ENCODE assay signal across 8 cellular contexts in genomic region chr19:57803265-57803593, GRCh38. TPM values are rescaled to one million over a fixed set of nuclear protein-coding genes. Genes with fewer than 3 reads are reported as not detected.
DNase-seq lines count a peak whose midpoint lies in the region; ATAC-seq, FAIRE-seq and TF ChIP-seq lines count a peak whose summit lies in the region.

No MANE protein-coding gene starts in this region.

- no peak for TF ChIP-seq POLR2A in upper lobe of left lung (IDR thresholded peaks at IDR 0.05)

- ATAC-seq in upper lobe of left lung (ENCODE audit: low FRiP score in 2 of 2) (no peak), HG03045 (IDR thresholded peaks at IDR 0.05; ENCODE audit: unreplicated experiment) (no peak)

- H3K36me3 ChIP-seq in mesodermal cell (ENCODE audit: control insufficient read depth, insufficient read depth, low read length) (peaks cover 32% of the 10 kb centered on the region), upper lobe of left lung (peaks cover 3 to 20% (median 6%) of the 10 kb centered on the region in 4 donors)

- CTCF ChIA-PET in activated naive CD4-positive, alpha-beta T cell treated with anti-CD3 and anti-CD28 coated beads, Interleukin-2, amount 10 ng/mL, durations not matched to agents 7 days and 5 days (lab: Charles Lee), result no interaction called here

- H3K9me3 Mint-ChIP-seq in activated naive CD4-positive, alpha-beta T cell treated with anti-CD3 and anti-CD28 coated beads, Interleukin-2, amount 10 ng/mL, durations not matched to agents 7 days and 5 days, result no peaks in the 10 kb centered on the region

- no peak for DNase-seq in activated naive CD4-positive, alpha-beta T cell treated with anti-CD3 and anti-CD28 coated beads, Interleukin-2, amount 10 ng/mL, durations not matched to agents 7 days and 5 days
- DNase-seq in activated naive CD4-positive, alpha-beta T cell (lab: John Stamatoyannopoulos, UW), result no peak
- no peak for DNase-seq in upper lobe of left lung
- DNase-seq in CD1c-positive myeloid dendritic cell (ENCODE audit: extremely low spot score), result no peak
- DNase-seq in activated CD8-positive, alpha-beta memory T cell treated with anti-CD3 and anti-CD28 coated beads, Interleukin-2, amount 50 U/mL, for 4 hours, result no peak

- TF ChIP-seq EP300 in upper lobe of left lung (IDR thresholded peaks at IDR 0.05), result no peak

- TF ChIP-seq CTCF in upper lobe of left lung (IDR thresholded peaks at IDR 0.05), result no peak

- peak; percentile 28 for FAIRE-seq in colon (lab: Jason Lieb, UNC)

- no peaks in the 10 kb centered on the region for H3K27me3 ChIP-seq in upper lobe of left lung

- H3K27ac Mint-ChIP-seq in activated naive CD4-positive, alpha-beta T cell treated with anti-CD3 and anti-CD28 coated beads, Interleukin-2, amount 10 ng/mL, durations not matched to agents 7 days and 5 days, result peak overlapping the region; percentile 76

- H3K36me3 Mint-ChIP-seq in activated naive CD4-positive, alpha-beta T cell treated with anti-CD3 and anti-CD28 coated beads, Interleukin-2, amount 10 ng/mL, durations not matched to agents 7 days and 5 days, result peaks cover 54% of the 10 kb centered on the region

- H3K9me3 ChIP-seq in mesodermal cell (ENCODE audit: control insufficient read depth, low read length) (no peaks in the 10 kb centered on the region), upper lobe of left lung (no peaks in the 10 kb centered on the region)

- H3K4me3 Mint-ChIP-seq in activated naive CD4-positive, alpha-beta T cell treated with anti-CD3 and anti-CD28 coated beads, Interleukin-2, amount 10 ng/mL, durations not matched to agents 7 days and 5 days, result peak overlapping the region; percentile 17

- H3K4me1 ChIP-seq in mesodermal cell (ENCODE audit: control insufficient read depth, insufficient read depth, low read length, poor library complexity, severe bottlenecking) (peaks cover 11% of the 10 kb centered on the region), upper lobe of left lung (peaks cover 8 to 40% (median 19%) of the 10 kb centered on the region in 4 donors)

- no peaks in the 10 kb centered on the region for H3K27me3 Mint-ChIP-seq in activated naive CD4-positive, alpha-beta T cell treated with anti-CD3 and anti-CD28 coated beads, Interleukin-2, amount 10 ng/mL, durations not matched to agents 7 days and 5 days

- H3K27ac ChIP-seq in mesodermal cell (ENCODE audit: low read depth, low read length, severe bottlenecking) (peak overlapping the region; percentile 96), upper lobe of left lung (peak overlapping the region; percentile 56 to 87 (median 76))

- peak overlapping the region; percentile 52 for H3K4me3 ChIP-seq in mesodermal cell (ENCODE audit: extremely low read depth, insufficient read depth, low read length, poor library complexity, severe bottlenecking)
- peak overlapping the region; percentile 27 to 51 (median 48) for H3K4me3 ChIP-seq in upper lobe of left lung

- peaks cover 21% of the 10 kb centered on the region for H3K4me1 Mint-ChIP-seq in activated naive CD4-positive, alpha-beta T cell treated with anti-CD3 and anti-CD28 coated beads, Interleukin-2, amount 10 ng/mL, durations not matched to agents 7 days and 5 days

- WGBS in mesodermal cell (ENCODE audit: insufficient coverage in 2 of 2), 2 experiments, result 1 to 2% methylated on average over 5 to 6 of the region's 6 CpGs
- WGBS in upper lobe of left lung, 2 donors, result 9 to 15% methylated on average over 6 of the region's 6 CpGs

RNA-seq across cellular contexts. Expression of gene ZNF552, which starts 11.5 kb away (rescaled TPM):
- 3.3 TPM for polyA plus RNA-seq in mesodermal cell (2013, experiment 1 of 2)
- 4.7 TPM for polyA plus RNA-seq in mesodermal cell (2013, experiment 2 of 2)
- 10 to 100 TPM; 12.1 to 68.1 (median 21.0) TPM for total RNA-seq in upper lobe of left lung

RNA-seq across cellular contexts. Expression of gene ZNF587B, which starts 26.9 kb away (rescaled TPM):
- polyA plus RNA-seq in mesodermal cell (2013, experiment 1 of 2), result 5.3 TPM
- polyA plus RNA-seq in mesodermal cell (2013, experiment 2 of 2), result 5.7 TPM
- total RNA-seq in upper lobe of left lung, result 10 to 100 TPM; 10.2 to 32.5 (median 16.4) TPM

RNA-seq across cellular contexts. Expression of gene ZNF586, which starts 33.8 kb away (rescaled TPM):
- 6.0 TPM for polyA plus RNA-seq in mesodermal cell (2013, experiment 1 of 2)
- polyA plus RNA-seq in mesodermal cell (2013, experiment 2 of 2), result 5.3 TPM
- total RNA-seq in upper lobe of left lung, result 10 to 100 TPM; 13.2 to 30.4 (median 19.6) TPM

RNA-seq across cellular contexts. Expression of gene ZNF587, which starts 46.4 kb away (rescaled TPM):
- 23.0 TPM for polyA plus RNA-seq in mesodermal cell (2013, experiment 1 of 2)
- 20.2 TPM for polyA plus RNA-seq in mesodermal cell (2013, experiment 2 of 2)
- 10 to 100 TPM; 12.2 to 52.4 (median 23.0) TPM for total RNA-seq in upper lobe of left lung

RNA-seq across cellular contexts. Expression of gene ZNF776, which starts 56.6 kb away (rescaled TPM):
- 12.3 TPM for polyA plus RNA-seq in mesodermal cell (2013, experiment 1 of 2)
- polyA plus RNA-seq in mesodermal cell (2013, experiment 2 of 2), result 11.5 TPM
- 10 to 100 TPM in 5 of 6 donors, 1 to 10 TPM in 1; 9.7 to 83.8 (median 13.3) TPM for total RNA-seq in upper lobe of left lung
